29 cellular contexts compared by ENCODE assay signal in the genomic region with DNA sequence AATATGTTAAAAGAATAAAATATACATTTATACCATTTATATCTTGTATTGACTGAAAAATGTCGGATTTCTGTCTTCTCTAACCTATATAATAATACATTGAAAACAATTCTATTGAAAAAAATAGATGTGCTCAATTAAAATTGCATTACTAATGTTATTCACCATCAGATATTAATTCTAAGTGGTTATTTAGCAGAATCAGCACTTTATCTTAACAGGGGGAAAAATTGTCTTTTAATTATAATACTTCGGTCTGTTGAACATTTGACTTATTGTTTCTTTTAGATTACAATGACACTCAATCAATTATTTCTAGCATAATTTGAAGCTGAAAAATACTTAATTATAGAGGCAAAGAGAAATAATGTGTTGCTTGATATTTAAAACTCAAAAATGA.
"Had no signal": no experiment of that assay in that cellular context is flagged by ENCODE, and none has a peak within 500 bp of the region (broad histone marks: within the 10 kb centered on the region; RNA-seq: fewer than 3 reads in every experiment).

No MANE protein-coding gene starts in this region.

- ATAC-seq: naive thymus-derived CD8-positive, alpha-beta T cell; natural killer cell treated with Interleukin-12 subunit alpha and Interleukin-12 subunit beta and Interleukin-15 and Interleukin-18, amount 100 ng/mL, for 72 hours; psoas muscle; right cardiac atrium; sciatic nerve; stimulated activated memory B cell treated with anti-CD40 and anti-IgM and Interleukin-4, amounts not matched to agents 10 μg/mL and 1 μg/mL and 100 μg/mL, for 72 hours; stimulated activated naive CD8-positive, alpha-beta T cell treated with anti-CD3 and anti-CD28 coated beads, Interleukin-15, amount 100 ng/mL, for 72 hours; stimulated activated naive CD8-positive, alpha-beta T cell treated with anti-CD3 and anti-CD28 coated beads, Interleukin-15, Interleukin-2, amounts not matched to agents 100 U/mL and 50 U/mL, for 24 hours; upper lobe of right lung had no signal

- H3K9me3 ChIP-seq: neutrophil, psoas muscle, spleen, suprapubic skin, testis, tibial artery, transverse colon, upper lobe of right lung, uterus had no signal

- H3K9ac ChIP-seq: parathyroid adenoma had no signal

- H2AFZ ChIP-seq: parathyroid adenoma had no signal

- H3K36me3 ChIP-seq: neutrophil, spleen, suprapubic skin, tibial artery, transverse colon, upper lobe of right lung, uterus had no signal

- H3K4me1 ChIP-seq: parathyroid adenoma, psoas muscle, spleen, suprapubic skin, testis, tibial artery, transverse colon, upper lobe of right lung, uterus had no signal

- H3K79me2 ChIP-seq: parathyroid adenoma had no signal

- H3K27ac ChIP-seq: neutrophil, parathyroid adenoma, psoas muscle, skin epidermis, spleen, suprapubic skin, testis, tibial artery, transverse colon, upper lobe of right lung, uterus had no signal

- H3K27me3 ChIP-seq: neutrophil, spleen, suprapubic skin, testis, tibial artery, transverse colon, upper lobe of right lung, uterus had no signal

- DNase-seq: naive thymus-derived CD8-positive, alpha-beta T cell; nephron progenitor cell; nucleus accumbens; posterior cingulate gyrus; psoas muscle; right cardiac atrium; spleen; stimulated activated CD4-positive, alpha-beta T cell treated with anti-CD3 and anti-CD28 coated beads, Interleukin-12 subunit alpha, Interleukin-12 subunit beta, amount 100 ng/mL, for 4 hours; stimulated activated CD4-positive, alpha-beta T cell treated with anti-CD3 and anti-CD28 coated beads, Interleukin-1b, Interleukin-23, amount 100 ng/mL, for 48 hours; stimulated activated CD4-positive, alpha-beta T cell treated with anti-CD3 and anti-CD28 coated beads, Interleukin-4, amount 100 ng/mL, for 1 hour; stimulated activated CD4-positive, alpha-beta T cell treated with anti-CD3 and anti-CD28 coated beads, Interleukin-4, amount 100 ng/mL, for 4 hours; stimulated activated CD8-positive, alpha-beta memory T cell treated with anti-CD3 and anti-CD28 coated beads, Interleukin-4, amount 100 ng/mL, for 48 hours; stimulated activated naive CD4-positive, alpha-beta T cell; stimulated activated naive CD8-positive, alpha-beta T cell treated with anti-CD3 and anti-CD28 coated beads, Interleukin-15, amount 100 ng/mL, for 72 hours; stimulated activated naive CD8-positive, alpha-beta T cell treated with anti-CD3 and anti-CD28 coated beads, Interleukin-15, Interleukin-2, amounts not matched to agents 100 U/mL and 50 U/mL, for 24 hours; substantia nigra; testis; tibial artery; transverse colon; upper lobe of right lung; uterus had no signal

- H3K4me3 ChIP-seq: psoas muscle, skin epidermis, smooth muscle cell, spleen, suprapubic skin, testis, tibial artery, transverse colon, upper lobe of right lung, uterus had no signal
